Comparison of ENCODE assay signal across 8 cellular contexts in the genomic region with DNA sequence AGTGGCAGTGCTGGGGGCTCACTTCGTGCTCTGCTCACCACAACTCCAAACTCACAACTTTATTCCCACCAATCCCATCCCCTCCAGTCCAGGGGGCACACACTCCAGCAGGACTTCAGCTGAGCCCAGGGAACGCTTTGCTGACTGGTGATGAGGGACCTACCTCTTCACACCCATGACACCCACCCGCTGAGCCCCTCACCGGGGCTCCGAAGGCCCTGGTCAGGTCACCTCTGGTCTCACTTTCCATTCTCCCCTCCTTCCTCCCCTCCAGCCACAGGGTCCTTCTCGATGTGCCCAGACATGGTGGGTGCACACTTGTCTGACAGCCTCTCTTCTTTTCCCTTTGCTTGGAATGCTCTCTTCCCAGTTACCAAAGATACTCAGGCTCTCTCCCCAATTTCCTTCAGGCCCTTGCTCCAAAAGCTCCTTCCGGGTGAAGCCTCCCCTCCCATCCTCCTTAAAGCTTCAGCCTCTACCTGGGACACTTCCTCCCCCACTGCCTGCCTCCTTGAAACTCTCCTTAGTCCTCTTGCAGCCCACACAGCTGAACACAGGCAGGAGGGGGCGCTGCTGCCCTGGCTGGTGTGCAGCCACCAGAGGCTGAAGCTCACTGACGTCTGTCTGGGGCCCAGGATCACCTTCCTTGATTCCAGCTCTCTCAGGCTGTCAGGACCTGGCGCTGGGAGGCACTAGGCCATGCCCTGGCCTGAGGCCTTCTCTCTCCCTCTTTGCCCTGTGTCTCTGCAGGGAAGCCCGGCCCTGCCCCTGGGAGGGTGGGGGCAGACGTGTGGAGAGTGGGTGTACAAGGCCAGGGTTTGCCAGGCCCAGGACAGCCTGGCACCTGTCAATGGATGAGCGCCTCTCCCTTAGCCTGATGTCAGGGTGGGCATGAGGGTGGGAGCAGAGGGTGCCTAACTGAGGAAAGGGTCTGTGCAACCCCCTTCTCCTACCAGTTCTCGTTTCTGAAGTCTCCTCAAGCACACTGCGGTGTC. TPM values are rescaled to one million over a fixed set of nuclear protein-coding genes. Genes with fewer than 3 reads are reported as not detected.
DNase-seq lines count a peak whose midpoint lies in the region; ATAC-seq and TF ChIP-seq lines count a peak whose summit lies in the region.

No MANE protein-coding gene starts in this region.

- intact Hi-C loops in thyroid gland (cut with DNase I): no loop called here

- no peak overlapping the region for H3K4me3 Mint-ChIP-seq in activated CD4-positive, alpha-beta T cell treated with anti-CD3 and anti-CD28 coated beads, Interleukin-2, amount 10 ng/mL, durations not matched to agents 7 days and 5 days
- peak overlapping the region; percentile 82 for H3K4me3 Mint-ChIP-seq in natural killer cell treated with Interleukin-12 subunit alpha and Interleukin-12 subunit beta and Interleukin-15 and Interleukin-18, amount 100 ng/mL, for 72 hours

- H3K27ac ChIP-seq in thyroid gland: no peak overlapping the region

- peaks cover 0 to 4% of the 10 kb centered on the region in 2 donors for H3K4me1 ChIP-seq in thyroid gland

- ATAC-seq in GM19351 (IDR thresholded peaks at IDR 0.05; ENCODE audit: unreplicated experiment): peak; percentile 63
- ATAC-seq in esophagus mucosa: peak; percentile 69
- peak; percentile 77 to 84 for ATAC-seq in natural killer cell treated with Interleukin-12 subunit alpha and Interleukin-12 subunit beta and Interleukin-15 and Interleukin-18, amount 100 ng/mL, for 72 hours

- no peaks in the 10 kb centered on the region for H3K27me3 Mint-ChIP-seq in activated CD4-positive, alpha-beta T cell treated with anti-CD3 and anti-CD28 coated beads, Interleukin-2, amount 10 ng/mL, durations not matched to agents 7 days and 5 days
- peaks cover 14 to 15% of the 10 kb centered on the region in 2 donors for H3K27me3 Mint-ChIP-seq in natural killer cell treated with Interleukin-12 subunit alpha and Interleukin-12 subunit beta and Interleukin-15 and Interleukin-18, amount 100 ng/mL, for 72 hours

- CTCF ChIA-PET in activated CD4-positive, alpha-beta T cell treated with anti-CD3 and anti-CD28 coated beads, Interleukin-2, amount 10 ng/mL, durations not matched to agents 7 days and 5 days (lab: Charles Lee): interaction anchor here (1.1 to 1.7 kb wide), 5 partner anchors 8 to 92 kb away, joined by 3 to 6 read pairs (median 4); no protein-coding TSS in a partner anchor

- peak; percentile 76 for DNase-seq in AG08396 (ENCODE audit: low spot score)
- peak; percentile 16 for DNase-seq in NCI-H1436 treated with DMSO at 0.1 percent for 48 hours (lab: John Stamatoyannopoulos, UW)
- peak; percentile 28 for DNase-seq in activated CD4-positive, alpha-beta T cell treated with anti-CD3 and anti-CD28 coated beads, Interleukin-2, amount 10 ng/mL, durations not matched to agents 7 days and 5 days
- DNase-seq in natural killer cell treated with Interleukin-12 subunit alpha and Interleukin-12 subunit beta and Interleukin-15 and Interleukin-18, amount 100 ng/mL, for 72 hours (ENCODE audit: low spot score): peak; percentile 70
- DNase-seq in thyroid gland: peak; percentile 66 to 70
- DNase-seq in NCI-H2227 treated with DMSO at 0.1 percent for 48 hours (lab: John Stamatoyannopoulos, UW): no peak

- no peaks in the 10 kb centered on the region for H3K27me3 ChIP-seq in thyroid gland

- POLR2A ChIA-PET in activated CD4-positive, alpha-beta T cell treated with anti-CD3 and anti-CD28 coated beads, Interleukin-2, amount 10 ng/mL, durations not matched to agents 7 days and 5 days (lab: Charles Lee): no interaction called here

- H3K4me3 ChIP-seq in thyroid gland (replicated peaks in 1 of 3): no peak overlapping the region

- 77 to 85% methylated on average over 11 to 12 of the region's 15 CpGs for WGBS in thyroid gland, 2 donors

- no peaks in the 10 kb centered on the region for H3K4me1 Mint-ChIP-seq in activated CD4-positive, alpha-beta T cell treated with anti-CD3 and anti-CD28 coated beads, Interleukin-2, amount 10 ng/mL, durations not matched to agents 7 days and 5 days
- peaks cover 18 to 20% of the 10 kb centered on the region in 2 donors for H3K4me1 Mint-ChIP-seq in natural killer cell treated with Interleukin-12 subunit alpha and Interleukin-12 subunit beta and Interleukin-15 and Interleukin-18, amount 100 ng/mL, for 72 hours (ENCODE audit: low read depth in 2 of 2)

- no peak for TF ChIP-seq POLR2A in thyroid gland (IDR thresholded peaks at IDR 0.05)

- no peaks in the 10 kb centered on the region for H3K9me3 Mint-ChIP-seq in activated CD4-positive, alpha-beta T cell treated with anti-CD3 and anti-CD28 coated beads, Interleukin-2, amount 10 ng/mL, durations not matched to agents 7 days and 5 days
- H3K9me3 Mint-ChIP-seq in natural killer cell treated with Interleukin-12 subunit alpha and Interleukin-12 subunit beta and Interleukin-15 and Interleukin-18, amount 100 ng/mL, for 72 hours: no peaks in the 10 kb centered on the region

- no peak overlapping the region for H3K27ac Mint-ChIP-seq in activated CD4-positive, alpha-beta T cell treated with anti-CD3 and anti-CD28 coated beads, Interleukin-2, amount 10 ng/mL, durations not matched to agents 7 days and 5 days
- H3K27ac Mint-ChIP-seq in natural killer cell treated with Interleukin-12 subunit alpha and Interleukin-12 subunit beta and Interleukin-15 and Interleukin-18, amount 100 ng/mL, for 72 hours: peak overlapping the region in 1 of 2 donors; percentile 25

- no peaks in the 10 kb centered on the region for H3K9me3 ChIP-seq in thyroid gland

- peak; percentile 31 to 65 (median 52) for TF ChIP-seq CTCF in thyroid gland (IDR thresholded peaks at IDR 0.05)

- H3K36me3 Mint-ChIP-seq in activated CD4-positive, alpha-beta T cell treated with anti-CD3 and anti-CD28 coated beads, Interleukin-2, amount 10 ng/mL, durations not matched to agents 7 days and 5 days (ENCODE audit: low read depth): no peaks in the 10 kb centered on the region
- H3K36me3 Mint-ChIP-seq in natural killer cell treated with Interleukin-12 subunit alpha and Interleukin-12 subunit beta and Interleukin-15 and Interleukin-18, amount 100 ng/mL, for 72 hours: no peaks in the 10 kb centered on the region

- H3K36me3 ChIP-seq in thyroid gland: no peaks in the 10 kb centered on the region

RNA-seq across cellular contexts. Expression of a gene that starts 1.6 kb away (rescaled TPM):
- total RNA-seq in activated CD4-positive, alpha-beta T cell treated with anti-CD3 and anti-CD28 coated beads, Interleukin-2, amount 10 ng/mL, durations not matched to agents 7 days and 5 days: under 1 TPM; 0.19 to 0.27 TPM
- total RNA-seq in esophagus mucosa: 0.28 TPM
- total RNA-seq in natural killer cell treated with Interleukin-12 subunit alpha and Interleukin-12 subunit beta and Interleukin-15 and Interleukin-18, amount 100 ng/mL, for 72 hours: 1 to 10 TPM; 1.2 to 4.7 TPM
- total RNA-seq in thyroid gland: 1 to 10 TPM in 2 of 4 donors, under 1 TPM in 2; 0.33 to 2.6 (median 1.5) TPM
